27 cellular contexts compared by ENCODE assay signal in the genomic region with DNA sequence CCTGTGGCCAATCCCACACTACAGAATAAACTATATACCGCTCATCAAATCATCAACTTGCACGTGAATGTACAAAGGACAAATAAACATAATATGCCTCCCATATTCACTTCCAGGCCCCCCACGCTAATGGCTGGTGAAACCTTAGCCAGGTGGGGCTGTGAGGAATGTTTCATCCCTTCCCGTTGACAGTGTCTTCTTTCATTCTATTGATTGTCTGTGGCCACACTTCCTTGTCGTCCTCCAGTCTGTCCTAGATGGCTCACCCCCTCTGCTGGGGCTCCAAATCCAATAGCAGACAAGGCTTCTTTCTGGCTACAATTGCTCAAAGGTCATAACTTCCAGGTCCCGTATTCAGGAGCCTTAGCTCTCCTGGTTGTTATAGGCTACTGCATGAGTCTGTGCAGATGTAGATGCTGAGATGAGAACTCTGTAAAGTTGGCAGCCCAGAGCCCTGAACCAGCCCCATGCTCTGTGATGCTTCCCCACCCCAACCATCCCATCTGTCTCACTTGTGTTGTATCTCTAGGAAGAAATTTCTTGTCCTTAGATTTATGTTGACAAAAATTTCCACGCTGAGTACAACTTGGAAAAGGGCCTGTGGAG.
"Had no signal": no experiment of that assay in that cellular context is flagged by ENCODE, and none has a peak within 500 bp of the region (broad histone marks: within the 10 kb centered on the region; RNA-seq: fewer than 3 reads in every experiment).

No MANE protein-coding gene starts in this region.

- H3K27me3 ChIP-seq: esophagus muscularis mucosa, foreskin keratinocyte, heart right ventricle, thyroid gland had no signal

- H3K4me1 ChIP-seq: foreskin keratinocyte, thyroid gland had no signal

- DNase-seq: activated B cell treated with CpG ODN at 0.5 μM for 24 hours; activated CD4-positive, alpha-beta T cell treated with anti-CD3 and anti-CD28 coated beads for 36 hours; activated CD8-positive, alpha-beta memory T cell treated with anti-CD3 and anti-CD28 coated beads, Interleukin-2, amount 10 ng/mL, durations not matched to agents 7 days and 5 days; activated CD8-positive, alpha-beta T cell treated with anti-CD3 and anti-CD28 coated beads, Interleukin-2, amount 10 ng/mL, durations not matched to agents 7 days and 5 days; activated naive CD4-positive, alpha-beta T cell treated with Interleukin-2 at 50 U/mL for 16 hours; activated T-cell treated with anti-CD3 and anti-CD28 coated beads, Interleukin-2, amount 50 U/mL, for 48 hours; anterior cingulate cortex; dermis blood vessel endothelial cell; effector CD4-positive, alpha-beta T cell; foreskin keratinocyte; heart right ventricle; left ventricle myocardium inferior; mesendoderm; mucosa of descending colon; naive thymus-derived CD4-positive, alpha-beta T cell; nucleus accumbens; posterior cingulate gyrus; stimulated activated CD4-positive, alpha-beta T cell treated with anti-CD3 and anti-CD28 coated beads, Interleukin-4, amount 100 ng/mL, for 24 hours; stimulated activated naive CD8-positive, alpha-beta T cell treated with anti-CD3 and anti-CD28 coated beads, Interleukin-15, amount 100 ng/mL, for 72 hours; T-cell; thyroid gland had no signal

- H3K36me3 ChIP-seq: esophagus muscularis mucosa, heart right ventricle, left ventricle myocardium inferior, thyroid gland had no signal

- ATAC-seq: activated CD4-positive, alpha-beta T cell treated with anti-CD3 and anti-CD28 coated beads for 36 hours; activated CD8-positive, alpha-beta memory T cell treated with anti-CD3 and anti-CD28 coated beads, Interleukin-2, amount 10 ng/mL, durations not matched to agents 7 days and 5 days; activated CD8-positive, alpha-beta T cell treated with anti-CD3 and anti-CD28 coated beads, Interleukin-2, amount 10 ng/mL, durations not matched to agents 7 days and 5 days; mucosa of descending colon; naive thymus-derived CD4-positive, alpha-beta T cell; sciatic nerve; stimulated activated effector memory CD8-positive, alpha-beta T cell treated with anti-CD3 and anti-CD28 coated beads, Interleukin-12 subunit alpha, Interleukin-12 subunit beta, amount 100 ng/mL, for 72 hours; stimulated activated naive CD8-positive, alpha-beta T cell treated with anti-CD3 and anti-CD28 coated beads, Interleukin-15, amount 100 ng/mL, for 72 hours; T-cell had no signal

- FAIRE-seq: colon had no signal

- H3K9me3 ChIP-seq: esophagus muscularis mucosa, mucosa of descending colon, thyroid gland had no signal

- H3K27ac ChIP-seq: esophagus muscularis mucosa, foreskin keratinocyte, heart right ventricle, left ventricle myocardium inferior, skin epidermis, thyroid gland had no signal

- H3K4me3 ChIP-seq: esophagus muscularis mucosa, heart right ventricle, left ventricle myocardium inferior, lung, mucosa of descending colon, skin epidermis, thyroid gland had no signal
